In the genomic region with DNA sequence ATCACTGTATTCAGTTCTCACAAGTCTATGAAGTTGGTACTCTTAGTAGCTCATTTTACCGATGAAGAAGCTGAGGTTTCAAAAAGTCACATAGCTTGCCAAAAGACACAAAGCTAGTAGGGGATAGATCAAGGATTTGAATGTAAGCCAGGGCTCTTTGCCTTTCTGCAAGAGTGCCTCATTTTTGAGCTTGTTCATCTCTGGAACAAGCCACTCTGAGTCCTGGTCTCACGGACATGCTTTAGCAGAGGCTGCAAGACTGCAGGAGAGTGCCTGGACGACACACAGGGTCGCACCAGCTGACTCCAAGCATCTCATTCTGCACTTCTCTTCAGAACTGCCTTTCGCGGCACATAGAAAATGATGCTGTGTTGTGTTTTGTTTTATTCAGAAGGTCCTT, we compare ENCODE assay signal across 9 cellular contexts. TPM values are rescaled to one million over a fixed set of nuclear protein-coding genes. Genes with fewer than 3 reads are reported as not detected.
DNase-seq lines count a peak whose midpoint lies in the region; ATAC-seq and TF ChIP-seq lines count a peak whose summit lies in the region.
"Had no signal": no experiment of that assay in that cellular context is flagged by ENCODE, and none has a peak within 500 bp of the region (broad histone marks: within the 10 kb centered on the region; RNA-seq: fewer than 3 reads in every experiment).

No MANE protein-coding gene starts in this region.

- no peak for ATAC-seq in heart left ventricle
- ATAC-seq in left cardiac atrium: no peak
- no peak for ATAC-seq in HG02981 (IDR thresholded peaks at IDR 0.05; ENCODE audit: unreplicated experiment)
- no peak for ATAC-seq in GM18502 (IDR thresholded peaks at IDR 0.05; ENCODE audit: poor library complexity, unreplicated experiment)

- no peaks in the 10 kb centered on the region for H3K9me3 ChIP-seq in heart left ventricle

- peaks cover 32% of the 10 kb centered on the region for H3K27me3 Mint-ChIP-seq in type B pancreatic cell

- H3K4me1 ChIP-seq in heart left ventricle: peaks cover 3 to 71% (median 57%) of the 10 kb centered on the region in 12 donors
- H3K4me1 ChIP-seq in mesendoderm (ENCODE audit: control insufficient read depth, low read depth, low read length): peaks cover 33% of the 10 kb centered on the region

- H3K4me3 ChIP-seq in heart left ventricle (peak overlapping the region in 11 of 12 donors; percentile 73 to 96 (median 93)), mesendoderm (ENCODE audit: low read length) (no peak overlapping the region)

- no peak overlapping the region for H2BK120ac ChIP-seq in mesendoderm (ENCODE audit: low read depth, low read length)

- H3K27ac ChIP-seq in heart left ventricle: peak overlapping the region in 10 of 12 donors; percentile 47 to 100 (median 96)
- H3K27ac ChIP-seq in mesendoderm (ENCODE audit: low read depth, low read length): no peak overlapping the region

- H3K4me2 ChIP-seq in mesendoderm (ENCODE audit: low read length): no peak overlapping the region

- H3K79me1 ChIP-seq in mesendoderm (ENCODE audit: low read length): peaks cover 9% of the 10 kb centered on the region

- H3K36me3 ChIP-seq in heart left ventricle: no peaks in the 10 kb centered on the region
- no peaks in the 10 kb centered on the region for H3K36me3 ChIP-seq in mesendoderm (ENCODE audit: control insufficient read depth, insufficient read depth, low read length)

- H2BK5ac ChIP-seq in mesendoderm (ENCODE audit: low read length): no peak overlapping the region

- peak overlapping the region; percentile 35 for H3K4me3 Mint-ChIP-seq in type B pancreatic cell

- H3K56ac ChIP-seq in mesendoderm (ENCODE audit: low read length): peak overlapping the region; percentile 20

- no peak for TF ChIP-seq POLR2A in heart left ventricle (IDR thresholded peaks at IDR 0.05)

- DNase-seq in heart left ventricle: no peak
- no peak for DNase-seq in left cardiac atrium
- peak; percentile 67 for DNase-seq in cerebellar cortex (ENCODE audit: low spot score)
- no peak for DNase-seq in mesendoderm
- no peak for DNase-seq in type B pancreatic cell (ENCODE audit: extremely low spot score, unreplicated experiment)
- DNase-seq in kidney tubule cell (ENCODE audit: low spot score): no peak
- DNase-seq: stimulated activated CD4-positive, alpha-beta T cell treated with anti-CD3 and anti-CD28 coated beads, Interleukin-1b, Interleukin-23, amount 100 ng/mL, for 48 hours had no signal

- TF ChIP-seq CTCF in heart left ventricle (IDR thresholded peaks at IDR 0.05) (no peak), type B pancreatic cell (conservative IDR thresholded peaks at IDR 0.05) (no peak)

- H3K23ac ChIP-seq in mesendoderm (ENCODE audit: low read length): no peak overlapping the region

- H3K36me3 Mint-ChIP-seq in type B pancreatic cell: peaks cover 7% of the 10 kb centered on the region

- H4K8ac ChIP-seq in mesendoderm (ENCODE audit: low read depth, low read length): no peak overlapping the region

- peaks cover 57% of the 10 kb centered on the region for H3K4me1 Mint-ChIP-seq in type B pancreatic cell (ENCODE audit: unreplicated experiment)

- H3K27ac Mint-ChIP-seq in type B pancreatic cell: no peak overlapping the region

- no peak overlapping the region for H3K4ac ChIP-seq in mesendoderm (ENCODE audit: low read depth, low read length)

- peak overlapping the region; percentile 78 for H3K18ac ChIP-seq in mesendoderm (ENCODE audit: low read length)

- intact Hi-C loops in heart left ventricle (cut with DNase I): loop anchor here in 9 of 10 donors (5.0 to 10.0 kb wide), 19 partner anchors 43 to 713 kb away; no protein-coding TSS in a partner anchor
- intact Hi-C loops in left cardiac atrium (cut with DNase I): loop anchor here (10.0 kb wide), 4 partner anchors 60 to 710 kb away; no protein-coding TSS in a partner anchor

- peak overlapping the region; percentile 1 for H2AK5ac ChIP-seq in mesendoderm (ENCODE audit: low read length)

- peak overlapping the region; percentile 8 for H3K9ac ChIP-seq in mesendoderm (ENCODE audit: low read length)

- no peak overlapping the region for H2BK15ac ChIP-seq in mesendoderm (replicated peaks; ENCODE audit: low read depth)

- no peaks in the 10 kb centered on the region for H3K9me3 Mint-ChIP-seq in type B pancreatic cell

- WGBS in heart left ventricle, 4 donors: 27 to 37% (median 31%) methylated on average over 6 of the region's 6 CpGs
- no CpG with 5 or more reads among the region's 6 CpGs for WGBS in mesendoderm (ENCODE audit: extremely low coverage, insufficient coverage, low lambda C conversion rate)

- H3K79me2 ChIP-seq in mesendoderm (ENCODE audit: control insufficient read depth, insufficient read depth, low read length): peaks cover 83% of the 10 kb centered on the region

- H3K27me3 ChIP-seq in heart left ventricle (peaks cover 0 to 30% (median 0%) of the 10 kb centered on the region in 9 donors), mesendoderm (ENCODE audit: insufficient read depth, low read length, poor library complexity) (no peaks in the 10 kb centered on the region)

- no peak overlapping the region for H4K5ac ChIP-seq in mesendoderm (ENCODE audit: low read length)

RNA-seq across cellular contexts. Expression of gene NUAK1, which starts 3.7 kb away (rescaled TPM):
- 10 to 100 TPM; 34.7 to 50.7 (median 39.8) TPM for total RNA-seq in heart left ventricle
- 10 to 100 TPM; 10.5 to 21.5 TPM for polyA plus RNA-seq in heart left ventricle
- 10 to 100 TPM; 20.4 to 40.1 TPM for total RNA-seq in left cardiac atrium
- 22.4 TPM for polyA plus RNA-seq in mesendoderm (2013, experiment 1 of 2)
- 22.1 TPM for polyA plus RNA-seq in mesendoderm (2013, experiment 2 of 2)
- total RNA-seq in type B pancreatic cell (ENCODE audit: low replicate concordance): 6.5 and 8.1 TPM in 2 replicates
